Comparison of ENCODE assay signal across 1 cellular context in the genomic region with DNA sequence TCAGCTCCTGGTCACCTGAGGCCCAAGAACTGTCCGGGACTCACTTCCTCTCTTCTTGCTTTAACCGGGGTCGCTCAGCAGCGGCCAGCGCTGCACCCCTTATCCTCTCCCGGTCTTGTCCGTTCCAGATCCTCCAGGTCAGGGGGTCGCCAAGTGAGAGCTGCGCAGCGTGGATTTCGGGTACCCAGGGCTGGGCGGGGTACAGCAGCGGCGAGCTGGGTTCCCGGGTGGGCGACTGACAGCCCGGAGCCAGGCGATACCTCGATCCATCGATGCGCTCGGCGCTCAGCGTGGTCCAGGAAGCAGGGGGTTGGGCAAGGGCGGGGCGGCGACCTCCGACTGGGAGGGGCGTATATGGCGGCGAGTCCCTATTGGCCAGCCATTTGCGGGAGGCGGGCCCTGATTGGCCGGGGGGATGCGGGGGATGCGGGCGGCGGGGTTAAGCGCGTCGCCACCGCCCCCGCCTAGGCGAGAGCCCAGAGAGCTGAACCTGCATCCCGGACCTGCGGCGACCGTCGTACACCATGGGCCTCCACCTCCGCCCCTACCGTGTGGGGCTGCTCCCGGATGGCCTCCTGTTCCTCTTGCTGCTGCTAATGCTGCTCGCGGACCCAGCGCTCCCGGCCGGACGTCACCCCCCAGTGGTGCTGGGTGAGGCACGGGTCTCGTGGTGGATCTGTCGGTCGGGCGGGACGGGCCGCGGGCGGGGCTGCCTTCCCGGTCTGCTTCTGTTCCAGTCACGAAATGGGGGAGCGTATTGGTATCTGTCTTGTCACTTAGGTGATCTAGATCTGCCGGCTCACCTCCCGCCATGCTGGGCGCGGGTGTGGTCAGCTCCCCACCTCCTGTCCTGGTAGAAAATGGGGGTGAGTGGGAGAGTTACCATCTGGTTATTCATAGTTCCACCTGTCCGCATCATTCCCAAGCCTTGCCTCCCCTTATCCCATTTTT.
A peak's percentile ranks its signal among the peaks of the same experiment; 100 is the strongest.
TF ChIP-seq lines count a peak whose summit lies in the region.

A gene with protein sequence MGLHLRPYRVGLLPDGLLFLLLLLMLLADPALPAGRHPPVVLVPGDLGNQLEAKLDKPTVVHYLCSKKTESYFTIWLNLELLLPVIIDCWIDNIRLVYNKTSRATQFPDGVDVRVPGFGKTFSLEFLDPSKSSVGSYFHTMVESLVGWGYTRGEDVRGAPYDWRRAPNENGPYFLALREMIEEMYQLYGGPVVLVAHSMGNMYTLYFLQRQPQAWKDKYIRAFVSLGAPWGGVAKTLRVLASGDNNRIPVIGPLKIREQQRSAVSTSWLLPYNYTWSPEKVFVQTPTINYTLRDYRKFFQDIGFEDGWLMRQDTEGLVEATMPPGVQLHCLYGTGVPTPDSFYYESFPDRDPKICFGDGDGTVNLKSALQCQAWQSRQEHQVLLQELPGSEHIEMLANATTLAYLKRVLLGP (plus strand): TSS at position 471 of the 951 bp plus-strand sequence. CDS start 54 bp downstream, at position 525.

TF ChIP-seq in HepG2, 621 proteins besides CTCF, POLR2A, EP300 and RAD21 (continued from another document and continues in another):
- TF ChIP-seq, protein P1, sequence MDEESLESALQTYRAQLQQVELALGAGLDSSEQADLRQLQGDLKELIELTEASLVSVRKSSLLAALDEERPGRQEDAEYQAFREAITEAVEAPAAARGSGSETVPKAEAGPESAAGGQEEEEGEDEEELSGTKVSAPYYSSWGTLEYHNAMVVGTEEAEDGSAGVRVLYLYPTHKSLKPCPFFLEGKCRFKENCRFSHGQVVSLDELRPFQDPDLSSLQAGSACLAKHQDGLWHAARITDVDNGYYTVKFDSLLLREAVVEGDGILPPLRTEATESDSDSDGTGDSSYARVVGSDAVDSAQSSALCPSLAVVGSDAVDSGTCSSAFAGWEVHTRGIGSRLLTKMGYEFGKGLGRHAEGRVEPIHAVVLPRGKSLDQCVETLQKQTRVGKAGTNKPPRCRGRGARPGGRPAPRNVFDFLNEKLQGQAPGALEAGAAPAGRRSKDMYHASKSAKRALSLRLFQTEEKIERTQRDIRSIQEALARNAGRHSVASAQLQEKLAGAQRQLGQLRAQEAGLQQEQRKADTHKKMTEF (CRISPR knock-in tag; IDR thresholded peaks at IDR 0.05): peak; percentile 91
- TF ChIP-seq, protein P2, sequence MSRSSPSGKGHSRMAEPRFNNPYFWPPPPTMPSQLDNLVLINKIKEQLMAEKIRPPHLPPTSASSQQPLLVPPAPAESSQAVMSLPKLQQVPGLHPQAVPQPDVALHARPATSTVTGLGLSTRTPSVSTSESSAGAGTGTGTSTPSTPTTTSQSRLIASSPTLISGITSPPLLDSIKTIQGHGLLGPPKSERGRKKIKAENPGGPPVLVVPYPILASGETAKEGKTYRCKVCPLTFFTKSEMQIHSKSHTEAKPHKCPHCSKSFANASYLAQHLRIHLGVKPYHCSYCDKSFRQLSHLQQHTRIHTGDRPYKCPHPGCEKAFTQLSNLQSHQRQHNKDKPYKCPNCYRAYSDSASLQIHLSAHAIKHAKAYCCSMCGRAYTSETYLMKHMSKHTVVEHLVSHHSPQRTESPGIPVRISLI (CRISPR knock-in tag; IDR thresholded peaks at IDR 0.05; ENCODE audit: borderline replicate concordance): 0 out of 2 replicates have a peak, but pooled peaks have one; percentile 48
- TF ChIP-seq SMYD3 (CRISPR knock-in tag; IDR thresholded peaks at IDR 0.05) (0 out of 2 replicates have a peak, but pooled peaks have one; percentile 12), ZIK1 (CRISPR knock-in tag; IDR thresholded peaks at IDR 0.05; ENCODE audit: borderline replicate concordance, low read depth) (peak; percentile 87), HHEX (CRISPR knock-in tag; IDR thresholded peaks at IDR 0.05) (no peak; the same call in 1 of the 2 replicates), ZNF619 (CRISPR knock-in tag; IDR thresholded peaks at IDR 0.05) (no peak; the same call in none of the 2 replicates), KLF15 (CRISPR knock-in tag; IDR thresholded peaks at IDR 0.05; ENCODE audit: borderline replicate concordance) (peak; percentile 92), ZNF207 (IDR thresholded peaks at IDR 0.05; ENCODE audit: borderline replicate concordance) (no peak), ZSCAN30 (CRISPR knock-in tag; IDR thresholded peaks at IDR 0.05) (no peak), SMARCE1 (IDR thresholded peaks at IDR 0.05; ENCODE audit: borderline replicate concordance) (no peak), NFE2 (CRISPR knock-in tag; IDR thresholded peaks at IDR 0.05) (no peak), NFKB2 (CRISPR knock-in tag; IDR thresholded peaks at IDR 0.05; ENCODE audit: borderline replicate concordance) (peak; percentile 92; the same call in 1 of the 2 replicates), GLI4 (CRISPR knock-in tag; IDR thresholded peaks at IDR 0.05; ENCODE audit: borderline replicate concordance) (peak; percentile 62; the same call in 1 of the 2 replicates), YEATS4 (CRISPR knock-in tag; IDR thresholded peaks at IDR 0.05; ENCODE audit: borderline replicate concordance) (peak; percentile 88; the same call in 1 of the 2 replicates), EED (CRISPR knock-in tag; IDR thresholded peaks at IDR 0.05) (peak; percentile 92; the same call in 1 of the 2 replicates), HOXD1 (CRISPR knock-in tag; IDR thresholded peaks at IDR 0.05) (peak; percentile 83; the same call in 1 of the 2 replicates), MTA1 (CRISPR knock-in tag; IDR thresholded peaks at IDR 0.05; ENCODE audit: borderline replicate concordance) (no peak), GFI1 (CRISPR knock-in tag; IDR thresholded peaks at IDR 0.05; ENCODE audit: borderline replicate concordance) (no peak), KMT2A (CRISPR knock-in tag; IDR thresholded peaks at IDR 0.05) (peak; percentile 85; the same call in 1 of the 2 replicates), GABPB1 (CRISPR knock-in tag; IDR thresholded peaks at IDR 0.05) (peak; percentile 91), ZSCAN20 (CRISPR knock-in tag; IDR thresholded peaks at IDR 0.05; ENCODE audit: borderline replicate concordance) (peak; percentile 68; the same call in 1 of the 2 replicates), ZNF891 (CRISPR knock-in tag; IDR thresholded peaks at IDR 0.05) (no peak), ZNF205 (CRISPR knock-in tag; IDR thresholded peaks at IDR 0.05) (peak; percentile 34; the same call in 1 of the 2 replicates), ZKSCAN8 (CRISPR knock-in tag; IDR thresholded peaks at IDR 0.05; ENCODE audit: borderline replicate concordance) (peak; percentile 29; the same call in 1 of the 2 replicates), KLF11 (CRISPR knock-in tag; IDR thresholded peaks at IDR 0.05) (no peak; the same call in 1 of the 2 replicates), ZFP36L2 (CRISPR knock-in tag; IDR thresholded peaks at IDR 0.05) (no peak), CHD2 (IDR thresholded peaks at IDR 0.05; ENCODE audit: low read depth, low read length) (0 out of 2 replicates have a peak, but pooled peaks have one; percentile 55), ZNF501 (CRISPR knock-in tag; IDR thresholded peaks at IDR 0.05) (peak; percentile 94)
- TF ChIP-seq, protein P3, sequence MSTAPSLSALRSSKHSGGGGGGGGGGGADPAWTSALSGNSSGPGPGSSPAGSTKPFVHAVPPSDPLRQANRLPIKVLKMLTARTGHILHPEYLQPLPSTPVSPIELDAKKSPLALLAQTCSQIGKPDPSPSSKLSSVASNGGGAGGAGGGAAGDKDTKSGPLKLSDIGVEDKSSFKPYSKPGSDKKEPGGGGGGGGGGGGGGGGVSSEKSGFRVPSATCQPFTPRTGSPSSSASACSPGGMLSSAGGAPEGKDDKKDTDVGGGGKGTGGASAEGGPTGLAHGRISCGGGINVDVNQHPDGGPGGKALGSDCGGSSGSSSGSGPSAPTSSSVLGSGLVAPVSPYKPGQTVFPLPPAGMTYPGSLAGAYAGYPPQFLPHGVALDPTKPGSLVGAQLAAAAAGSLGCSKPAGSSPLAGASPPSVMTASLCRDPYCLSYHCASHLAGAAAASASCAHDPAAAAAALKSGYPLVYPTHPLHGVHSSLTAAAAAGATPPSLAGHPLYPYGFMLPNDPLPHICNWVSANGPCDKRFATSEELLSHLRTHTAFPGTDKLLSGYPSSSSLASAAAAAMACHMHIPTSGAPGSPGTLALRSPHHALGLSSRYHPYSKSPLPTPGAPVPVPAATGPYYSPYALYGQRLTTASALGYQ (CRISPR knock-in tag; IDR thresholded peaks at IDR 0.05): peak; percentile 69; the same call in 1 of the 2 replicates
- TF ChIP-seq, protein P4, sequence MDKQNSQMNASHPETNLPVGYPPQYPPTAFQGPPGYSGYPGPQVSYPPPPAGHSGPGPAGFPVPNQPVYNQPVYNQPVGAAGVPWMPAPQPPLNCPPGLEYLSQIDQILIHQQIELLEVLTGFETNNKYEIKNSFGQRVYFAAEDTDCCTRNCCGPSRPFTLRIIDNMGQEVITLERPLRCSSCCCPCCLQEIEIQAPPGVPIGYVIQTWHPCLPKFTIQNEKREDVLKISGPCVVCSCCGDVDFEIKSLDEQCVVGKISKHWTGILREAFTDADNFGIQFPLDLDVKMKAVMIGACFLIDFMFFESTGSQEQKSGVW (CRISPR knock-in tag; IDR thresholded peaks at IDR 0.05; ENCODE audit: borderline replicate concordance): no peak
- TF ChIP-seq, protein P5, sequence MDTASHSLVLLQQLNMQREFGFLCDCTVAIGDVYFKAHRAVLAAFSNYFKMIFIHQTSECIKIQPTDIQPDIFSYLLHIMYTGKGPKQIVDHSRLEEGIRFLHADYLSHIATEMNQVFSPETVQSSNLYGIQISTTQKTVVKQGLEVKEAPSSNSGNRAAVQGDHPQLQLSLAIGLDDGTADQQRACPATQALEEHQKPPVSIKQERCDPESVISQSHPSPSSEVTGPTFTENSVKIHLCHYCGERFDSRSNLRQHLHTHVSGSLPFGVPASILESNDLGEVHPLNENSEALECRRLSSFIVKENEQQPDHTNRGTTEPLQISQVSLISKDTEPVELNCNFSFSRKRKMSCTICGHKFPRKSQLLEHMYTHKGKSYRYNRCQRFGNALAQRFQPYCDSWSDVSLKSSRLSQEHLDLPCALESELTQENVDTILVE (CRISPR knock-in tag; IDR thresholded peaks at IDR 0.05): peak; percentile 60
- TF ChIP-seq, protein P6, sequence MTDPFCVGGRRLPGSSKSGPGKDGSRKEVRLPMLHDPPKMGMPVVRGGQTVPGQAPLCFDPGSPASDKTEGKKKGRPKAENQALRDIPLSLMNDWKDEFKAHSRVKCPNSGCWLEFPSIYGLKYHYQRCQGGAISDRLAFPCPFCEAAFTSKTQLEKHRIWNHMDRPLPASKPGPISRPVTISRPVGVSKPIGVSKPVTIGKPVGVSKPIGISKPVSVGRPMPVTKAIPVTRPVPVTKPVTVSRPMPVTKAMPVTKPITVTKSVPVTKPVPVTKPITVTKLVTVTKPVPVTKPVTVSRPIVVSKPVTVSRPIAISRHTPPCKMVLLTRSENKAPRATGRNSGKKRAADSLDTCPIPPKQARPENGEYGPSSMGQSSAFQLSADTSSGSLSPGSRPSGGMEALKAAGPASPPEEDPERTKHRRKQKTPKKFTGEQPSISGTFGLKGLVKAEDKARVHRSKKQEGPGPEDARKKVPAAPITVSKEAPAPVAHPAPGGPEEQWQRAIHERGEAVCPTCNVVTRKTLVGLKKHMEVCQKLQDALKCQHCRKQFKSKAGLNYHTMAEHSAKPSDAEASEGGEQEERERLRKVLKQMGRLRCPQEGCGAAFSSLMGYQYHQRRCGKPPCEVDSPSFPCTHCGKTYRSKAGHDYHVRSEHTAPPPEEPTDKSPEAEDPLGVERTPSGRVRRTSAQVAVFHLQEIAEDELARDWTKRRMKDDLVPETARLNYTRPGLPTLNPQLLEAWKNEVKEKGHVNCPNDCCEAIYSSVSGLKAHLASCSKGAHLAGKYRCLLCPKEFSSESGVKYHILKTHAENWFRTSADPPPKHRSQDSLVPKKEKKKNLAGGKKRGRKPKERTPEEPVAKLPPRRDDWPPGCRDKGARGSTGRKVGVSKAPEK (CRISPR knock-in tag; IDR thresholded peaks at IDR 0.05; ENCODE audit: borderline replicate concordance): no peak
- TF ChIP-seq, protein P7, sequence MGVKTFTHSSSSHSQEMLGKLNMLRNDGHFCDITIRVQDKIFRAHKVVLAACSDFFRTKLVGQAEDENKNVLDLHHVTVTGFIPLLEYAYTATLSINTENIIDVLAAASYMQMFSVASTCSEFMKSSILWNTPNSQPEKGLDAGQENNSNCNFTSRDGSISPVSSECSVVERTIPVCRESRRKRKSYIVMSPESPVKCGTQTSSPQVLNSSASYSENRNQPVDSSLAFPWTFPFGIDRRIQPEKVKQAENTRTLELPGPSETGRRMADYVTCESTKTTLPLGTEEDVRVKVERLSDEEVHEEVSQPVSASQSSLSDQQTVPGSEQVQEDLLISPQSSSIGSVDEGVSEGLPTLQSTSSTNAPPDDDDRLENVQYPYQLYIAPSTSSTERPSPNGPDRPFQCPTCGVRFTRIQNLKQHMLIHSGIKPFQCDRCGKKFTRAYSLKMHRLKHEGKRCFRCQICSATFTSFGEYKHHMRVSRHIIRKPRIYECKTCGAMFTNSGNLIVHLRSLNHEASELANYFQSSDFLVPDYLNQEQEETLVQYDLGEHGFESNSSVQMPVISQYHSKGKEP (CRISPR knock-in tag; IDR thresholded peaks at IDR 0.05): 0 out of 2 replicates have a peak, but pooled peaks have one; percentile 27
- TF ChIP-seq, protein P8, sequence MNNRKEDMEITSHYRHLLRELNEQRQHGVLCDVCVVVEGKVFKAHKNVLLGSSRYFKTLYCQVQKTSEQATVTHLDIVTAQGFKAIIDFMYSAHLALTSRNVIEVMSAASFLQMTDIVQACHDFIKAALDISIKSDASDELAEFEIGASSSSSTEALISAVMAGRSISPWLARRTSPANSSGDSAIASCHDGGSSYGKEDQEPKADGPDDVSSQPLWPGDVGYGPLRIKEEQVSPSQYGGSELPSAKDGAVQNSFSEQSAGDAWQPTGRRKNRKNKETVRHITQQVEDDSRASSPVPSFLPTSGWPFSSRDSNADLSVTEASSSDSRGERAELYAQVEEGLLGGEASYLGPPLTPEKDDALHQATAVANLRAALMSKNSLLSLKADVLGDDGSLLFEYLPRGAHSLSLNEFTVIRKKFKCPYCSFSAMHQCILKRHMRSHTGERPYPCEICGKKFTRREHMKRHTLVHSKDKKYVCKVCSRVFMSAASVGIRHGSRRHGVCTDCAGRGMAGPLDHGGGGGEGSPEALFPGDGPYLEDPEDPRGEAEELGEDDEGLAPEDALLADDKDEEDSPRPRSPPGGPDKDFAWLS (CRISPR knock-in tag; IDR thresholded peaks at IDR 0.05; ENCODE audit: borderline replicate concordance): no peak
- TF ChIP-seq, protein P9, sequence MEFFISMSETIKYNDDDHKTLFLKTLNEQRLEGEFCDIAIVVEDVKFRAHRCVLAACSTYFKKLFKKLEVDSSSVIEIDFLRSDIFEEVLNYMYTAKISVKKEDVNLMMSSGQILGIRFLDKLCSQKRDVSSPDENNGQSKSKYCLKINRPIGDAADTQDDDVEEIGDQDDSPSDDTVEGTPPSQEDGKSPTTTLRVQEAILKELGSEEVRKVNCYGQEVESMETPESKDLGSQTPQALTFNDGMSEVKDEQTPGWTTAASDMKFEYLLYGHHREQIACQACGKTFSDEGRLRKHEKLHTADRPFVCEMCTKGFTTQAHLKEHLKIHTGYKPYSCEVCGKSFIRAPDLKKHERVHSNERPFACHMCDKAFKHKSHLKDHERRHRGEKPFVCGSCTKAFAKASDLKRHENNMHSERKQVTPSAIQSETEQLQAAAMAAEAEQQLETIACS (CRISPR knock-in tag; IDR thresholded peaks at IDR 0.05): 0 out of 2 replicates have a peak, but pooled peaks have one; percentile 38
- TF ChIP-seq, protein P10, sequence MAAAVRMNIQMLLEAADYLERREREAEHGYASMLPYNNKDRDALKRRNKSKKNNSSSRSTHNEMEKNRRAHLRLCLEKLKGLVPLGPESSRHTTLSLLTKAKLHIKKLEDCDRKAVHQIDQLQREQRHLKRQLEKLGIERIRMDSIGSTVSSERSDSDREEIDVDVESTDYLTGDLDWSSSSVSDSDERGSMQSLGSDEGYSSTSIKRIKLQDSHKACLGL (CRISPR knock-in tag; IDR thresholded peaks at IDR 0.05): peak; percentile 91
